ENCODE assay signal across 8 cellular contexts in the genomic region with DNA sequence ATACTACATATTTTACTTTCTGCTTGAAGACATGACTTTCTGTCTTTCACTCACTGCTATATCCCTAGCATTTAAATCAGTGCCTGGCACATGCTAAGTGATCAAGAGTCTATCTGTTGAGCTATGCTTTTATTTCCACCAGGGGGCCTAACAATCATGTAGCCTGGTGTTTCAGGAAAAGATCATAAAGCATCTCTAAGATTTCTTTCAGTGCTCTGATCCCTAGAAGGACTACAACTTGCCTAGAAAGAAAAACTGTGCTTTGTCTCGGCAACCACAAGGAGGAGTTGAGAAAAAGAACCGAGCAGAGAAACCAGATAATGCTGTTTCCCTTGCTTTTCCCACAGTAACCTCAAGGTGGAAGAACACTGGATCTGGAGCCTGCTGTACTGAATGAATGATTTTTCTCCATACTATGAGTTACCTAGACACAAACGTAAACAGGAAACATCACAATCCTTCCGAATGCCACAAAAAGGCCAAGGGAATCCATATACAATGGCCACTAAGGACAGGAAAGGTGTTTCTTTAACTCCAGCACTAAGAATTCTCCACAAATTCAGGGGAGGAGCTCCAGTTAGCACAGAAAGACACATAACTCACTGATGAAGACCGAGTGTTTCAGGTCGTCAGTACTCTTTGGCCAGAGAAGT. TPM values are rescaled to one million over a fixed set of nuclear protein-coding genes. Genes with fewer than 3 reads are reported as not detected.
A peak's percentile ranks its signal among the peaks of the same experiment; 100 is the strongest.
DNase-seq lines count a peak whose midpoint lies in the region; ATAC-seq and TF ChIP-seq lines count a peak whose summit lies in the region.

No MANE protein-coding gene starts in this region.

- peaks cover 55% of the 10 kb centered on the region for H3K79me2 ChIP-seq in neural progenitor cell (ENCODE audit: low read depth)

- TF ChIP-seq CTCF in foreskin keratinocyte (conservative IDR thresholded peaks at IDR 0.05) = peak; percentile 97
- TF ChIP-seq CTCF in neural progenitor cell (IDR thresholded peaks at IDR 0.05) = peak; percentile 80

- H3K27ac ChIP-seq in foreskin keratinocyte (peak overlapping the region; percentile 12), neural progenitor cell (no peak overlapping the region)

- H3K4me1 ChIP-seq in foreskin keratinocyte = peaks cover 5% of the 10 kb centered on the region
- H3K4me1 ChIP-seq in neural progenitor cell = peaks cover 8% of the 10 kb centered on the region

- H3F3A ChIP-seq in neural progenitor cell (ENCODE audit: low read depth) = peaks cover 5% of the 10 kb centered on the region

- peaks cover 15% of the 10 kb centered on the region for H3K9me3 Mint-ChIP-seq in neural progenitor cell

- H2AFZ ChIP-seq in neural progenitor cell (replicated peaks) = peak overlapping the region; percentile 100

- peak overlapping the region; percentile 84 for H3K4me2 ChIP-seq in neural progenitor cell

- H3K27me3 ChIP-seq in foreskin keratinocyte = no peaks in the 10 kb centered on the region
- no peaks in the 10 kb centered on the region for H3K27me3 ChIP-seq in neural progenitor cell

- peak overlapping the region; percentile 83 for H3K9ac ChIP-seq in neural progenitor cell

- peak overlapping the region; percentile 80 for H3K4me3 ChIP-seq in neural progenitor cell

- H3K27ac Mint-ChIP-seq in neural progenitor cell = no peak overlapping the region

- CTCF ChIA-PET in HEK293T (lab: Yijun Ruan, JAX) = interaction anchor here (0.6 to 1.4 kb wide), 2 partner anchors 23 to 24 kb away, joined by 4 read pairs; no protein-coding TSS in a partner anchor

- H3K27me3 Mint-ChIP-seq in neural progenitor cell (ENCODE audit: insufficient read depth, low read depth) = peaks cover 2% of the 10 kb centered on the region

- peaks cover 5% of the 10 kb centered on the region for H3K36me3 Mint-ChIP-seq in neural progenitor cell

- ATAC-seq in foreskin keratinocyte = peak; percentile 68
- ATAC-seq in HG02885 (IDR thresholded peaks at IDR 0.05; ENCODE audit: poor library complexity, unreplicated experiment) = no peak
- no peak for ATAC-seq in HG02763 (IDR thresholded peaks at IDR 0.05; ENCODE audit: unreplicated experiment)

- H3K9me3 ChIP-seq in neural progenitor cell (ENCODE audit: low read depth) = peaks cover 4% of the 10 kb centered on the region

- DNase-seq in COLO829 (ENCODE audit: low spot score) (peak; percentile 82), HEK293T (ENCODE audit: extremely low spot score) (peak; percentile 69), NCI-H446 (lab: John Stamatoyannopoulos, UW) (peak; percentile 74 to 78), foreskin keratinocyte (peak; percentile 93 to 97), neural progenitor cell (ENCODE audit: low spot score) (peak; percentile 85)
- DNase-seq in activated CD4-positive, alpha-beta T cell treated with anti-CD3 and anti-CD28 coated beads, Interleukin-2, amount 50 U/mL, for 4 hours = peak; percentile 2 to 4

- H3K36me3 ChIP-seq in neural progenitor cell = no peaks in the 10 kb centered on the region

- peaks cover 4% of the 10 kb centered on the region for H4K20me1 ChIP-seq in neural progenitor cell (ENCODE audit: low read depth)

- POLR2A ChIA-PET in HEK293T (lab: Yijun Ruan, JAX) = no interaction called here

- no peaks in the 10 kb centered on the region for H3K4me1 Mint-ChIP-seq in neural progenitor cell

- no peak overlapping the region for H3K4me3 Mint-ChIP-seq in neural progenitor cell

TF ChIP-seq in HEK293T, 16 proteins besides CTCF, POLR2A, EP300 and RAD21:
- TF ChIP-seq ELF4 (IDR thresholded peaks at IDR 0.05) (no peak), L3MBTL2 (conservative IDR thresholded peaks at IDR 0.05) (peak; percentile 51; the same call in 1 of the 2 replicates), TARDBP (IDR thresholded peaks at IDR 0.05) (no peak), HDGF (IDR thresholded peaks at IDR 0.05; ENCODE audit: borderline replicate concordance) (no peak; the same call in 1 of the 2 replicates), FOXK2 (IDR thresholded peaks at IDR 0.05) (peak; percentile 86)
TF ChIP-seq in HEK293T: peak in this region for 2.

RNA-seq across cellular contexts. Expression of gene CRY1, which starts 1.2 kb away (rescaled TPM):
- total RNA-seq in foreskin keratinocyte = 8.6 and 12.0 TPM in 2 replicates
- polyA plus RNA-seq in foreskin keratinocyte = 3.6 and 5.5 TPM in 2 replicates
- total RNA-seq in neural progenitor cell (ENCODE audit: low replicate concordance) = 36.7 and 51.3 TPM in 2 replicates

Comparison
In these comparisons a context has a peak if more than half of its experiments do, and no peak if none do; other contexts are left out.
1. DNase-seq: peak in every context shown above with its lines; median percentile 95 in foreskin keratinocyte; 85 in neural progenitor cell; 82 in COLO829; 76 in NCI-H446; 69 in HEK293T; 3 in activated CD4-positive, alpha-beta T cell treated with anti-CD3 and anti-CD28 coated beads, Interleukin-2, amount 50 U/mL, for 4 hours.